In the genomic region with DNA sequence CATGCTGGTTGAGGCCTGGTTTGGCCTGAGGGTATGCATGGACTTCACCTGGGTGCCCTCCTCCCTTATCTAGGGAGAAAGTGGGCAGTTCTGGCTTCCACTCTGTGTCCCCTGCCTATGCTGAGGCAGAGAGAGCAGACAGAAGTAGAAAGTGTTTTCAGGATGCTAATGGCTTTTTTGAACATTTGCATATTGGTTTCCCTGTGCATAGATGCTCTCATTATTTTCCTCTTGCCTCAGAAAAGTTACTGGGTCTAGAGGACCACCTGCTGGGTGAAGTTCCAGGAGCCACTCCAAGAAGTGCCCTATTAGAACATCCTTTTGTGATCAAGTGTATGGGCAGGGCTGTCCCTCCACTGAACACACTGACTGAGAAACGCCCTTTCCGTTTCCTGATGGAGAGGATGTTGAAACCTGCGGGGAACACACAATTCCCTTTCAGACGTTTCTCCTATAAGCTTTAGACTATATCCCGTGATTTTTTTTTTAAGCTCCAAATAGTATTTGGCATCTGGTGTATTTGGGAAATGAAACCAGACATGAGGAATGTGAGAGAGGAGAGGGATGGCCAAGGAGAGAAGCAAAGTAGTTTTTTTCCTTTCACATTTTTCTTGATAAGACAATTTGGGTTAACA, we compare ENCODE assay signal across 10 cellular contexts.
DNase-seq lines count a peak whose midpoint lies in the region; ATAC-seq and TF ChIP-seq lines count a peak whose summit lies in the region.
"Had no signal": no experiment of that assay in that cellular context is flagged by ENCODE, and none has a peak within 500 bp of the region (broad histone marks: within the 10 kb centered on the region; RNA-seq: fewer than 3 reads in every experiment).

No MANE protein-coding gene starts in this region.

- H3K4me3 Mint-ChIP-seq in memory B cell: peak overlapping the region; percentile 34
- no peak overlapping the region for H3K4me3 Mint-ChIP-seq in endothelial cell (ENCODE audit: unreplicated experiment)
- no peak overlapping the region for H3K4me3 Mint-ChIP-seq in CD8-positive, alpha-beta memory T cell

- no peaks in the 10 kb centered on the region for H3K9me3 ChIP-seq in ascending aorta
- no peaks in the 10 kb centered on the region for H3K9me3 ChIP-seq in CD8-positive, alpha-beta memory T cell (ENCODE audit: low read length)
- H3K9me3 ChIP-seq: Caco-2 had no signal

- H3K4me1 ChIP-seq in ascending aorta: peaks cover 11 to 47% of the 10 kb centered on the region in 2 donors
- H3K4me1 ChIP-seq in CD8-positive, alpha-beta memory T cell (ENCODE audit: insufficient read depth, low read length): no peaks in the 10 kb centered on the region

- TF ChIP-seq CTCF in AG10803 (conservative IDR thresholded peaks at IDR 0.05; ENCODE audit: low read length): no peak
- TF ChIP-seq CTCF in ascending aorta (IDR thresholded peaks at IDR 0.05): no peak
- TF ChIP-seq CTCF in endothelial cell (IDR thresholded peaks at IDR 0.05; ENCODE audit: unreplicated experiment): no peak

- no peaks in the 10 kb centered on the region for H3K27me3 ChIP-seq in ascending aorta
- H3K27me3 ChIP-seq in CD8-positive, alpha-beta memory T cell (ENCODE audit: insufficient read depth, low read length, poor library complexity, severe bottlenecking): no peaks in the 10 kb centered on the region

- peaks cover 13% of the 10 kb centered on the region for H3K36me3 Mint-ChIP-seq in memory B cell
- H3K36me3 Mint-ChIP-seq in endothelial cell (ENCODE audit: low read depth, unreplicated experiment): peaks cover 11% of the 10 kb centered on the region
- peaks cover 0 to 8% (median 4%) of the 10 kb centered on the region in 3 donors for H3K36me3 Mint-ChIP-seq in CD8-positive, alpha-beta memory T cell

- H3K27me3 Mint-ChIP-seq in memory B cell: no peaks in the 10 kb centered on the region
- peaks cover 4% of the 10 kb centered on the region for H3K27me3 Mint-ChIP-seq in endothelial cell (ENCODE audit: unreplicated experiment)
- no peaks in the 10 kb centered on the region for H3K27me3 Mint-ChIP-seq in CD8-positive, alpha-beta memory T cell

- peak overlapping the region; percentile 28 for H3K27ac Mint-ChIP-seq in memory B cell
- H3K27ac Mint-ChIP-seq in endothelial cell (ENCODE audit: unreplicated experiment): no peak overlapping the region
- no peak overlapping the region for H3K27ac Mint-ChIP-seq in CD8-positive, alpha-beta memory T cell

- H3K9me3 Mint-ChIP-seq in memory B cell (no peaks in the 10 kb centered on the region), endothelial cell (ENCODE audit: unreplicated experiment) (no peaks in the 10 kb centered on the region)
- H3K9me3 Mint-ChIP-seq in CD8-positive, alpha-beta memory T cell: no peaks in the 10 kb centered on the region

- ATAC-seq in HG02759 (IDR thresholded peaks at IDR 0.05; ENCODE audit: unreplicated experiment) (peak; percentile 68), memory B cell (ENCODE audit: low read depth) (peak; percentile 60)

- intact Hi-C loops in ascending aorta (cut with DNase I): loop anchor here (2.0 kb wide), 1 partner anchor 20 kb away; no protein-coding TSS in a partner anchor

- H3K36me3 ChIP-seq in ascending aorta: no peaks in the 10 kb centered on the region
- no peaks in the 10 kb centered on the region for H3K36me3 ChIP-seq in CD8-positive, alpha-beta memory T cell (ENCODE audit: insufficient read depth, low read length)

- peak overlapping the region; percentile 87 to 91 for H3K27ac ChIP-seq in ascending aorta
- H3K27ac ChIP-seq in CD8-positive, alpha-beta memory T cell (ENCODE audit: low read depth, low read length): no peak overlapping the region

- H3K4me1 Mint-ChIP-seq in memory B cell (peaks cover 43% of the 10 kb centered on the region), endothelial cell (ENCODE audit: unreplicated experiment) (peaks cover 18% of the 10 kb centered on the region)
- no peaks in the 10 kb centered on the region for H3K4me1 Mint-ChIP-seq in CD8-positive, alpha-beta memory T cell

- H3K4me3 ChIP-seq in AG10803 (ENCODE audit: low read length) (no peak overlapping the region), ascending aorta (peak overlapping the region in 1 of 2 donors; percentile 1)
- no peak overlapping the region for H3K4me3 ChIP-seq in CD8-positive, alpha-beta memory T cell (ENCODE audit: low read length)

- CTCF ChIA-PET in CD8-positive, alpha-beta memory T cell (lab: Charles Lee): no interaction called here

- DNase-seq in AG10803 (ENCODE audit: low read depth) (peak; percentile 80), ascending aorta (ENCODE audit: low spot score in 2 of 2) (peak in 1 of 2 donors; percentile 68), memory B cell (ENCODE audit: low spot score in 2 of 2) (no peak), endothelial cell (ENCODE audit: low spot score) (no peak), T-helper 9 cell (no peak), anterior cingulate cortex (lab: John Stamatoyannopoulos, UW) (no peak)
- DNase-seq in CD8-positive, alpha-beta memory T cell: no peak
- DNase-seq: activated effector memory CD4-positive, alpha-beta T cell treated with Interleukin-2 at 50 U/mL for 16 hours; Caco-2 had no signal

- POLR2A ChIA-PET in CD8-positive, alpha-beta memory T cell (lab: Charles Lee): no interaction called here
